Comparison of ENCODE assay signal across 27 cellular contexts in the genomic region with DNA sequence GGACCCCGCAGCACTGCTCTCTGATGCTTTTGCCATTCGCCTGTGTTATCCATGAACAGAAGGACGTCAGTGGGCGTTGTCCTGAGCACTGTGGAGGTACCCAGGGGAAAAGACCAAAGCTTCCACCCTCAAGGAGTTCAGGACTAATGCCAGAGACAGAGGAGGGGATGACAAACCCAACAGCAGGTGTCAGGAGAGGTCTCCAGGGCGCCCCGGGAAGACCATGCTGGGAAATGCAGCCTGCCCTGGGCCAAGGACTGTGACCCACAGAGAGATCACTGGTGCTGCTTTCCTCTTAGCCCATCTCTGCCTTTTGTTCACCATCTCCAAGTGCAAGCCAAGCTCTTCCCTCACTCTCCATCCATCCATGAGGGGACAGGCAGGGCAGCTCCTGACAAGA.
"Had no signal": no experiment of that assay in that cellular context is flagged by ENCODE, and none has a peak within 500 bp of the region (broad histone marks: within the 10 kb centered on the region; RNA-seq: fewer than 3 reads in every experiment).

No MANE protein-coding gene starts in this region.

- H3K4me3 ChIP-seq: ascending aorta, cardiac muscle cell, Peyer's patch had no signal

- H3K9me3 ChIP-seq: ascending aorta, Peyer's patch had no signal

- DNase-seq: activated CD4-positive, alpha-beta T cell treated with anti-CD3 and anti-CD28 coated beads for 36 hours; activated CD4-positive, alpha-beta T cell treated with anti-CD3 and anti-CD28 coated beads, Interleukin-2, amount 10 ng/mL, durations not matched to agents 7 days and 5 days; activated CD4-positive, alpha-beta T cell treated with anti-CD3 and anti-CD28 coated beads, Interleukin-2, amount 50 U/mL, for 48 hours; activated CD8-positive, alpha-beta T cell treated with anti-CD3 and anti-CD28 coated beads, Interleukin-2, amount 10 ng/mL, durations not matched to agents 7 days and 5 days; activated gamma-delta T cell; activated naive CD4-positive, alpha-beta T cell treated with Interleukin-2 at 50 U/mL for 16 hours; activated naive CD8-positive, alpha-beta T cell treated with anti-CD3 and anti-CD28 coated beads, Interleukin-2, amount 10 ng/mL, durations not matched to agents 7 days and 5 days; activated T-cell treated with anti-CD3 and anti-CD28 coated beads, Interleukin-2, amount 50 U/mL, for 24 hours; amygdala; NCI-H1105; NCI-H1417 treated with DMSO at 0.1 percent for 48 hours; NCI-H187 treated with DMSO at 0.1 percent for 48 hours; NCI-H2081 treated with DMSO at 0.1 percent for 48 hours; NCI-H226; NCI-H446 treated with DMSO at 0.1 percent for 48 hours; NCI-H524; NCI-H69; PC-3; Peyer's patch; Right ventricle myocardium superior; RPMI8226; T1000; WERI-Rb-1 had no signal

- ATAC-seq: activated CD4-positive, alpha-beta T cell treated with anti-CD3 and anti-CD28 coated beads for 36 hours; activated CD4-positive, CD25-positive, alpha-beta regulatory T cell treated with anti-CD3 and anti-CD28 coated beads, Interleukin-2, amount 50 U/mL, for 24 hours; activated CD8-positive, alpha-beta T cell treated with anti-CD3 and anti-CD28 coated beads, Interleukin-2, amount 10 ng/mL, durations not matched to agents 7 days and 5 days; PC-3 had no signal

- H3K4me1 ChIP-seq: ascending aorta, Peyer's patch had no signal

- H3K27ac ChIP-seq: ascending aorta, cardiac muscle cell, KMS-11, Peyer's patch, WERI-Rb-1 had no signal

- H3K27me3 ChIP-seq: ascending aorta, cardiac muscle cell, Peyer's patch had no signal

- H3K4me2 ChIP-seq: KMS-11 had no signal

- H3K36me3 ChIP-seq: ascending aorta, cardiac muscle cell, Peyer's patch, WERI-Rb-1 had no signal
